In the genomic region with DNA sequence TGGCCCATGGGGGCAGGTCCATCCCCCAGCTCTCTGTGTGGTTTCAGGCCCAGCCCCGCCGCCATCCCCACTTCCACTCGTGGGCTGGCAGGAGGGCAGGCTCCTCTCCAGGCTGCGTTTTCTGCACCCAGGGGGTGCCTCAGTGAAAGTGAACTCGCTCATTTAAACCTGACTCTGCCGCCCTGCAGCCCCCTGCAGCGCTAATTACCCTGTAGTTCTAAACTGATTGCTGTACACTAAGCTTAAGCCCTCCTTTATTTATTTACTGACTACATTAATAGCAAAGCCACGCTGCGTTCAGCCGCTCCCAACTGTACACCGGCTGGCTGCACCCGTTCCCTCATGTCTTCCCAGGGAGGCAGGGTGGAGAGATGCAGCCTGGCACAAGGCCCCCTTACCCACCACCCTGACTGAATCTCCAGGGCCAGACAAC, we compare ENCODE assay signal across 13 cellular contexts. TPM values are rescaled to one million over a fixed set of nuclear protein-coding genes. Genes with fewer than 3 reads are reported as not detected.
A peak's percentile ranks its signal among the peaks of the same experiment; 100 is the strongest.
DNase-seq lines count a peak whose midpoint lies in the region; ATAC-seq and TF ChIP-seq lines count a peak whose summit lies in the region.
"Had no signal": no experiment of that assay in that cellular context is flagged by ENCODE, and none has a peak within 500 bp of the region (broad histone marks: within the 10 kb centered on the region; RNA-seq: fewer than 3 reads in every experiment).

No MANE protein-coding gene starts in this region.

- intact Hi-C loops in heart right ventricle (cut with DNase I) = loop anchor here in 8 of 10 donors (2.0 to 10.0 kb wide), 7 partner anchors 57 to 202 kb away; a partner anchor contains a TSS
- intact Hi-C loops in sciatic nerve (cut with DNase I) = loop anchor here (5.0 kb wide), 1 partner anchor 202 kb away; a partner anchor contains a TSS

- H3K4me1 ChIP-seq in heart right ventricle = peaks cover 20 to 66% (median 53%) of the 10 kb centered on the region in 9 donors

- 83 to 84% methylated on average over 10 to 12 of the region's 12 CpGs for WGBS in heart right ventricle, 2 donors

- peaks cover 16 to 25% (median 17%) of the 10 kb centered on the region in 3 donors for H3K4me1 Mint-ChIP-seq in IgD-negative memory B cell
- H3K4me1 Mint-ChIP-seq in activated T-cell treated with anti-CD3 and anti-CD28 coated beads, Interleukin-2, amount 50 U/mL, for 24 hours (ENCODE audit: low read depth) = no peaks in the 10 kb centered on the region
- H3K4me1 Mint-ChIP-seq in activated naive CD8-positive, alpha-beta T cell treated with anti-CD3 and anti-CD28 coated beads, Interleukin-2, amount 50 U/mL, for 24 hours = peaks cover 15% of the 10 kb centered on the region

- H3K27me3 Mint-ChIP-seq in IgD-negative memory B cell = no peaks in the 10 kb centered on the region
- H3K27me3 Mint-ChIP-seq in activated T-cell treated with anti-CD3 and anti-CD28 coated beads, Interleukin-2, amount 50 U/mL, for 24 hours = no peaks in the 10 kb centered on the region
- no peaks in the 10 kb centered on the region for H3K27me3 Mint-ChIP-seq in activated naive CD8-positive, alpha-beta T cell treated with anti-CD3 and anti-CD28 coated beads, Interleukin-2, amount 50 U/mL, for 24 hours
- H3K27me3 Mint-ChIP-seq: memory B cell had no signal

- ATAC-seq in heart right ventricle = peak in 1 of 8 donors; percentile 7
- ATAC-seq in sciatic nerve = no peak
- no peak for ATAC-seq in activated naive CD8-positive, alpha-beta T cell treated with anti-CD3 and anti-CD28 coated beads, Interleukin-2, amount 50 U/mL, for 24 hours

- peak; percentile 88 for DNase-seq in NCI-H345 (lab: John Stamatoyannopoulos, UW)
- DNase-seq in heart right ventricle = no peak
- no peak for DNase-seq in sciatic nerve (ENCODE audit: low spot score)
- no peak for DNase-seq in ureter (ENCODE audit: low spot score)
- no peak for DNase-seq in activated T-cell treated with anti-CD3 and anti-CD28 coated beads, Interleukin-2, amount 50 U/mL, for 24 hours
- DNase-seq in activated naive CD8-positive, alpha-beta T cell treated with anti-CD3 and anti-CD28 coated beads, Interleukin-2, amount 50 U/mL, for 24 hours = no peak
- DNase-seq: activated T-cell treated with anti-CD3 and anti-CD28 coated beads, Interleukin-2, amount 50 U/mL, for 1 hour; dermis blood vessel endothelial cell; H9; stimulated activated CD4-positive, alpha-beta T cell treated with anti-CD3 and anti-CD28 coated beads, Interleukin-2, amount 100 ng/mL, for 24 hours had no signal

- no peaks in the 10 kb centered on the region for H3K9me3 ChIP-seq in heart right ventricle

- H3K27ac ChIP-seq in heart right ventricle (peak overlapping the region in 6 of 10 donors; percentile 14 to 87 (median 76)), temporal lobe (ENCODE audit: low read depth, low read length) (peak overlapping the region; percentile 61)

- peak overlapping the region in 2 of 3 donors; percentile 49 to 96 for H3K27ac Mint-ChIP-seq in IgD-negative memory B cell
- H3K27ac Mint-ChIP-seq in activated T-cell treated with anti-CD3 and anti-CD28 coated beads, Interleukin-2, amount 50 U/mL, for 24 hours = no peak overlapping the region
- no peak overlapping the region for H3K27ac Mint-ChIP-seq in activated naive CD8-positive, alpha-beta T cell treated with anti-CD3 and anti-CD28 coated beads, Interleukin-2, amount 50 U/mL, for 24 hours

- TF ChIP-seq CTCF in heart right ventricle (IDR thresholded peaks at IDR 0.05) = no peak

- no peaks in the 10 kb centered on the region for H3K27me3 ChIP-seq in heart right ventricle

- H3K4me3 ChIP-seq in heart right ventricle = no peak overlapping the region

- H3K9me3 Mint-ChIP-seq in IgD-negative memory B cell = no peaks in the 10 kb centered on the region
- no peaks in the 10 kb centered on the region for H3K9me3 Mint-ChIP-seq in activated T-cell treated with anti-CD3 and anti-CD28 coated beads, Interleukin-2, amount 50 U/mL, for 24 hours
- no peaks in the 10 kb centered on the region for H3K9me3 Mint-ChIP-seq in activated naive CD8-positive, alpha-beta T cell treated with anti-CD3 and anti-CD28 coated beads, Interleukin-2, amount 50 U/mL, for 24 hours
- H3K9me3 Mint-ChIP-seq: H9, memory B cell had no signal

- H3K4me3 Mint-ChIP-seq in IgD-negative memory B cell = no peak overlapping the region
- no peak overlapping the region for H3K4me3 Mint-ChIP-seq in activated T-cell treated with anti-CD3 and anti-CD28 coated beads, Interleukin-2, amount 50 U/mL, for 24 hours
- H3K4me3 Mint-ChIP-seq in activated naive CD8-positive, alpha-beta T cell treated with anti-CD3 and anti-CD28 coated beads, Interleukin-2, amount 50 U/mL, for 24 hours = no peak overlapping the region
- H3K4me3 Mint-ChIP-seq: memory B cell had no signal

- H3K36me3 Mint-ChIP-seq in IgD-negative memory B cell = no peaks in the 10 kb centered on the region
- H3K36me3 Mint-ChIP-seq in activated T-cell treated with anti-CD3 and anti-CD28 coated beads, Interleukin-2, amount 50 U/mL, for 24 hours (ENCODE audit: low read depth) = no peaks in the 10 kb centered on the region
- H3K36me3 Mint-ChIP-seq in activated naive CD8-positive, alpha-beta T cell treated with anti-CD3 and anti-CD28 coated beads, Interleukin-2, amount 50 U/mL, for 24 hours (ENCODE audit: low read depth) = no peaks in the 10 kb centered on the region
- H3K36me3 Mint-ChIP-seq: memory B cell had no signal

- peaks cover 0 to under 1% (median 0%) of the 10 kb centered on the region in 9 donors for H3K36me3 ChIP-seq in heart right ventricle

RNA-seq across cellular contexts. Expression of a gene that starts 36.6 kb away (rescaled TPM):
- polyA plus RNA-seq in IgD-negative memory B cell (not detected), heart right ventricle (100 to 1,000 TPM in 1 of 2 donors, 10 to 100 TPM in 1; 83.2 to 114 TPM)
- total RNA-seq in heart right ventricle (100 to 1,000 TPM in 1 of 10 donors, 10 to 100 TPM in 8, 1 to 10 TPM in 1; 6.9 to 111 (median 19.8) TPM), temporal lobe (not detected), sciatic nerve (322 TPM), ureter (141 TPM)
- total RNA-seq: H9 had no signal

Comparison
In these comparisons a context has a peak if more than half of its experiments do, and no peak if none do; other contexts are left out.
1. H3K27ac Mint-ChIP-seq: peak in IgD-negative memory B cell (2 of 3); none in activated T-cell treated with anti-CD3 and anti-CD28 coated beads, Interleukin-2, amount 50 U/mL, for 24 hours (single experiment) and activated naive CD8-positive, alpha-beta T cell treated with anti-CD3 and anti-CD28 coated beads, Interleukin-2, amount 50 U/mL, for 24 hours (single experiment).